Comparison of ENCODE assay signal across 8 cellular contexts in the genomic region with DNA sequence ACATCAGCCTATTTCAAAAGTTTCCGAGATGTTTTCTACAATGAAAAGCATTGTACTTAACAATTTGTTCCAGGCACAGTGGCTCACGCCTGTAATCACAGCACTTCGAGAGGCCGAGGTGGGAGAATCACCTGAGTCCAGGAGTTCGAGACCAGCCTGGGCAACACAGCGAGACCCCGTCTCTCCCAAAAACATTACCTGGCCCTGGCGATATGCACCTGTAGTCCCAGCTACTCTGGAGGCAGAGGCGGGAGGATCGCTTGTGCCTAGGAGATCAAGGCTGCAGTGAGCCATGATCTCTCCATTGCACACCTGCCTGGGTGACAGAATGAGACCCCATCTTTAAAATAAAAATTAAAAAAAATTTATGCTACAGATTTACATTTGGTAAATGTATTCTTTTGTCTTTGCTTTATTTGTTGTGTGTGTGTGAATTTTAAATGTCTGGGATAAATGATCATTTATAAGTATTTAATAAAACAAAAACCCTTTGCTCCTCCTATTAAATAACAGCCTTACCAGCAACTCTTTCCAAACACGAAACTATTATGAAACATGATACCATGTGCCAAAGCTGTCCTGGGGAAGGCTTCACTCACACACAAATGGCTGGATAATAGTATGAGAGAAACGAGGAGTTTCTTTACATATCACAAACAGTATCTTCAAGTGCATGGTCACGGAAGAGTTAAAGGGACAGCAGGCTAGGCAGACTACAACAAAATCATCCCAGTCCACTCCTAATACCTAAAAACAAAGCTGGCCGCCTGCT. TPM values are rescaled to one million over a fixed set of nuclear protein-coding genes. Genes with fewer than 3 reads are reported as not detected.
A peak's percentile ranks its signal among the peaks of the same experiment; 100 is the strongest.
DNase-seq lines count a peak whose midpoint lies in the region; ATAC-seq and TF ChIP-seq lines count a peak whose summit lies in the region.

No MANE protein-coding gene starts in this region.

- CTCF ChIA-PET in Panc1 (lab: Charles Lee) = interaction anchor here (0.5 to 1.7 kb wide), 2 partner anchors 13 to 14 kb away, joined by 3 to 7 read pairs; no protein-coding TSS in a partner anchor

- ATAC-seq in Panc1 (no peak), omental fat pad (ENCODE audit: low FRiP score) (peak; percentile 4), HG03025 (IDR thresholded peaks at IDR 0.05; ENCODE audit: low FRiP score, unreplicated experiment) (no peak)

- TF ChIP-seq POLR2A in esophagus muscularis mucosa (IDR thresholded peaks at IDR 0.05; ENCODE audit: low read depth) = no peak

- intact Hi-C loops in Panc1 (cut with micrococcal nuclease; ENCODE audit: unreplicated experiment) (no loop called here), esophagus muscularis mucosa (cut with DNase I) (loop anchor here (5.0 kb wide), 1 partner anchor 63 kb away; a partner anchor contains a TSS)

- TF ChIP-seq CTCF in Panc1 (IDR thresholded peaks at IDR 0.05) (no peak), esophagus muscularis mucosa (IDR thresholded peaks at IDR 0.05) (no peak), omental fat pad (IDR thresholded peaks at IDR 0.05) (no peak)

- peaks cover 2% of the 10 kb centered on the region; the same call in 1 of the 2 replicates for H3K36me3 ChIP-seq in Panc1 (ENCODE audit: control insufficient read depth, insufficient read depth, low read length)
- no peaks in the 10 kb centered on the region for H3K36me3 ChIP-seq in esophagus muscularis mucosa

- BruUV-seq in Panc1 (replicated peaks; lab: Mats Ljungman, UMichigan) = TSS peak; percentile 84

- no peak for TF ChIP-seq EP300 in esophagus muscularis mucosa (IDR thresholded peaks at IDR 0.05)

- POLR2A ChIA-PET in Panc1 (lab: Charles Lee) = no interaction called here

- DNase-seq in Panc1 (ENCODE audit: low read depth, low spot score) (no peak), esophagus muscularis mucosa (ENCODE audit: extremely low spot score) (no peak), omental fat pad (ENCODE audit: low spot score) (no peak), NCI-H2081 treated with DMSO at 0.1 percent for 48 hours (lab: John Stamatoyannopoulos, UW) (no peak), NCI-H1417 treated with DMSO at 0.1 percent for 48 hours (lab: John Stamatoyannopoulos, UW) (no peak)
- DNase-seq in activated CD4-positive, alpha-beta T cell treated with anti-CD3 and anti-CD28 coated beads for 48 hours = no peak

- WGBS in esophagus muscularis mucosa = 62% methylated on average over 14 of the region's 14 CpGs

- no peaks in the 10 kb centered on the region for H3K9me3 ChIP-seq in Panc1 (ENCODE audit: control insufficient read depth, insufficient read depth, low read depth, low read length)
- H3K9me3 ChIP-seq in esophagus muscularis mucosa = no peaks in the 10 kb centered on the region

- H3K4me1 ChIP-seq in Panc1 (ENCODE audit: control insufficient read depth, insufficient read depth, low read length) (peaks cover 9% of the 10 kb centered on the region; the same call in 1 of the 2 replicates), esophagus muscularis mucosa (peaks cover 36 to 59% (median 55%) of the 10 kb centered on the region in 4 donors)

- in situ Hi-C loops in Panc1 (cut with HindIII; ENCODE audit: low pct_unique_long_range_greater_than_20kb, low sequenced_read_pairs) = no loop called here

- H3K27me3 ChIP-seq in Panc1 (ENCODE audit: control insufficient read depth, insufficient read depth, low read length) (no peaks in the 10 kb centered on the region), esophagus muscularis mucosa (no peaks in the 10 kb centered on the region)

- H3K27ac ChIP-seq in Panc1 (ENCODE audit: low read length) = peak overlapping the region; percentile 90
- peak overlapping the region; percentile 89 to 99 (median 95) for H3K27ac ChIP-seq in esophagus muscularis mucosa (replicated peaks in 1 of 4)

- H3K4me3 ChIP-seq in GM08714 (ENCODE audit: low read length) (peak overlapping the region; percentile 84), Panc1 (ENCODE audit: low read depth in 2 of 2, low read length in 2 of 2) (peak overlapping the region; percentile 94 to 95), esophagus muscularis mucosa (peak overlapping the region; percentile 76 to 100 (median 83))

RNA-seq across cellular contexts. Expression of a gene that starts 1.1 kb away (rescaled TPM):
- 14.6 TPM for total RNA-seq in Panc1 (2021; ENCODE audit: unreplicated experiment)
- polyA plus RNA-seq in Panc1 (2012; ENCODE audit: insufficient read length) = 9.3 TPM
- total RNA-seq in esophagus muscularis mucosa = 10 to 100 TPM; 24.1 to 48.9 (median 24.9) TPM
- total RNA-seq in omental fat pad = 10 to 100 TPM; 23.4 to 37.9 (median 36.4) TPM

RNA-seq across cellular contexts. Expression of a gene that starts 16.2 kb away (rescaled TPM):
- total RNA-seq in Panc1 (2021; ENCODE audit: unreplicated experiment) = 126 TPM
- polyA plus RNA-seq in Panc1 (2012; ENCODE audit: insufficient read length) = 147 TPM
- total RNA-seq in esophagus muscularis mucosa = 100 to 1,000 TPM; 197 to 457 (median 369) TPM
- total RNA-seq in omental fat pad = 100 to 1,000 TPM; 145 to 353 (median 290) TPM

RNA-seq across cellular contexts. Expression of a gene that starts 16.5 kb away (rescaled TPM):
- total RNA-seq in Panc1 (2021; ENCODE audit: unreplicated experiment) (62.0 TPM), esophagus muscularis mucosa (10 to 100 TPM; 19.5 to 29.0 (median 25.5) TPM), omental fat pad (10 to 100 TPM; 30.1 to 33.4 (median 30.3) TPM)
- 33.3 TPM for polyA plus RNA-seq in Panc1 (2012; ENCODE audit: insufficient read length)
